In genomic region chr9:98333703-98334582, GRCh38 we compare ENCODE assay signal across 1 cellular context.
TF ChIP-seq lines count a peak whose summit lies in the region.

No MANE protein-coding gene starts in this region.

TF ChIP-seq in K562, 482 proteins besides CTCF, POLR2A, EP300 and RAD21 (continued from another document and continues in another):
- TF ChIP-seq MXD1 (CRISPR knock-in tag; IDR thresholded peaks at IDR 0.05; ENCODE audit: borderline replicate concordance, poor library complexity, severe bottlenecking) (no peak), TAL1 (IDR thresholded peaks at IDR 0.05) (peak; percentile 10; the same call in 1 of the 2 replicates), ATF2 (CRISPR knock-in tag; IDR thresholded peaks at IDR 0.05) (no peak), ZBTB40 (IDR thresholded peaks at IDR 0.05) (0 out of 2 replicates have a peak, but pooled peaks have one; percentile 12), ZBTB40 (CRISPR knock-in tag; IDR thresholded peaks at IDR 0.05) (no peak), PHF8 (IDR thresholded peaks at IDR 0.05; ENCODE audit: borderline replicate concordance, low read length) (no peak), MTA3 (IDR thresholded peaks at IDR 0.05; ENCODE audit: borderline replicate concordance) (no peak), ZNF280B (CRISPR knock-in tag; IDR thresholded peaks at IDR 0.05) (no peak), ATF3 (IDR thresholded peaks at IDR 0.05) (peak; percentile 70; the same call in 1 of the 2 replicates), ATF3 (CRISPR knock-in tag; conservative IDR thresholded peaks at IDR 0.05) (no peak), CREB5 (CRISPR knock-in tag; IDR thresholded peaks at IDR 0.05) (no peak), MAFK (IDR thresholded peaks at IDR 0.05; ENCODE audit: low read length) (no peak), ESRRA (IDR thresholded peaks at IDR 0.05; ENCODE audit: borderline replicate concordance, low read depth) (peak; percentile 99), XRCC3 (IDR thresholded peaks at IDR 0.05) (no peak), ATF4 (CRISPR knock-in tag; IDR thresholded peaks at IDR 0.05) (no peak), CBFA2T2 (conservative IDR thresholded peaks at IDR 0.05) (peak; percentile 31; the same call in 1 of the 2 replicates), ZNF143 (CRISPR knock-in tag; IDR thresholded peaks at IDR 0.05) (no peak), GATA2 (CRISPR knock-in tag; IDR thresholded peaks at IDR 0.05) (no peak), HLTF (IDR thresholded peaks at IDR 0.05) (no peak), ZNF518B (CRISPR knock-in tag; IDR thresholded peaks at IDR 0.05) (no peak)
- TF ChIP-seq, protein P1, sequence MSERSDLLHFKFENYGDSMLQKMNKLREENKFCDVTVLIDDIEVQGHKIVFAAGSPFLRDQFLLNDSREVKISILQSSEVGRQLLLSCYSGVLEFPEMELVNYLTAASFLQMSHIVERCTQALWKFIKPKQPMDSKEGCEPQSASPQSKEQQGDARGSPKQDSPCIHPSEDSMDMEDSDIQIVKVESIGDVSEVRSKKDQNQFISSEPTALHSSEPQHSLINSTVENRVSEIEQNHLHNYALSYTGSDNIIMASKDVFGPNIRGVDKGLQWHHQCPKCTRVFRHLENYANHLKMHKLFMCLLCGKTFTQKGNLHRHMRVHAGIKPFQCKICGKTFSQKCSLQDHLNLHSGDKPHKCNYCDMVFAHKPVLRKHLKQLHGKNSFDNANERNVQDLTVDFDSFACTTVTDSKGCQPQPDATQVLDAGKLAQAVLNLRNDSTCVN (CRISPR knock-in tag; IDR thresholded peaks at IDR 0.05): no peak
- TF ChIP-seq, protein P2, sequence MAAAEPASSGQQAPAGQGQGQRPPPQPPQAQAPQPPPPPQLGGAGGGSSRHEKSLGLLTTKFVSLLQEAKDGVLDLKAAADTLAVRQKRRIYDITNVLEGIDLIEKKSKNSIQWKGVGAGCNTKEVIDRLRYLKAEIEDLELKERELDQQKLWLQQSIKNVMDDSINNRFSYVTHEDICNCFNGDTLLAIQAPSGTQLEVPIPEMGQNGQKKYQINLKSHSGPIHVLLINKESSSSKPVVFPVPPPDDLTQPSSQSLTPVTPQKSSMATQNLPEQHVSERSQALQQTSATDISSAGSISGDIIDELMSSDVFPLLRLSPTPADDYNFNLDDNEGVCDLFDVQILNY (CRISPR knock-in tag; IDR thresholded peaks at IDR 0.05): no peak
- TF ChIP-seq, protein P3, sequence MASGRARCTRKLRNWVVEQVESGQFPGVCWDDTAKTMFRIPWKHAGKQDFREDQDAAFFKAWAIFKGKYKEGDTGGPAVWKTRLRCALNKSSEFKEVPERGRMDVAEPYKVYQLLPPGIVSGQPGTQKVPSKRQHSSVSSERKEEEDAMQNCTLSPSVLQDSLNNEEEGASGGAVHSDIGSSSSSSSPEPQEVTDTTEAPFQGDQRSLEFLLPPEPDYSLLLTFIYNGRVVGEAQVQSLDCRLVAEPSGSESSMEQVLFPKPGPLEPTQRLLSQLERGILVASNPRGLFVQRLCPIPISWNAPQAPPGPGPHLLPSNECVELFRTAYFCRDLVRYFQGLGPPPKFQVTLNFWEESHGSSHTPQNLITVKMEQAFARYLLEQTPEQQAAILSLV (tag; IDR thresholded peaks at IDR 0.05): no peak
- TF ChIP-seq, protein P4, sequence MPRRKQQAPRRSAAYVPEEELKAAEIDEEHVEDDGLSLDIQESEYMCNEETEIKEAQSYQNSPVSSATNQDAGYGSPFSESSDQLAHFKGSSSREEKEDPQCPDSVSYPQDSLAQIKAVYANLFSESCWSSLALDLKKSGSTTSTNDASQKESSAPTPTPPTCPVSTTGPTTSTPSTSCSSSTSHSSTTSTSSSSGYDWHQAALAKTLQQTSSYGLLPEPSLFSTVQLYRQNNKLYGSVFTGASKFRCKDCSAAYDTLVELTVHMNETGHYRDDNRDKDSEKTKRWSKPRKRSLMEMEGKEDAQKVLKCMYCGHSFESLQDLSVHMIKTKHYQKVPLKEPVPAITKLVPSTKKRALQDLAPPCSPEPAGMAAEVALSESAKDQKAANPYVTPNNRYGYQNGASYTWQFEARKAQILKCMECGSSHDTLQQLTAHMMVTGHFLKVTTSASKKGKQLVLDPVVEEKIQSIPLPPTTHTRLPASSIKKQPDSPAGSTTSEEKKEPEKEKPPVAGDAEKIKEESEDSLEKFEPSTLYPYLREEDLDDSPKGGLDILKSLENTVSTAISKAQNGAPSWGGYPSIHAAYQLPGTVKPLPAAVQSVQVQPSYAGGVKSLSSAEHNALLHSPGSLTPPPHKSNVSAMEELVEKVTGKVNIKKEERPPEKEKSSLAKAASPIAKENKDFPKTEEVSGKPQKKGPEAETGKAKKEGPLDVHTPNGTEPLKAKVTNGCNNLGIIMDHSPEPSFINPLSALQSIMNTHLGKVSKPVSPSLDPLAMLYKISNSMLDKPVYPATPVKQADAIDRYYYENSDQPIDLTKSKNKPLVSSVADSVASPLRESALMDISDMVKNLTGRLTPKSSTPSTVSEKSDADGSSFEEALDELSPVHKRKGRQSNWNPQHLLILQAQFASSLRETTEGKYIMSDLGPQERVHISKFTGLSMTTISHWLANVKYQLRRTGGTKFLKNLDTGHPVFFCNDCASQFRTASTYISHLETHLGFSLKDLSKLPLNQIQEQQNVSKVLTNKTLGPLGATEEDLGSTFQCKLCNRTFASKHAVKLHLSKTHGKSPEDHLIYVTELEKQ (CRISPR knock-in tag; IDR thresholded peaks at IDR 0.05): no peak
